In genomic region chr3:31247850-31248618, GRCh38 we compare ENCODE assay signal across 9 cellular contexts.
DNase-seq lines count a peak whose midpoint lies in the region; ATAC-seq and TF ChIP-seq lines count a peak whose summit lies in the region.
"Had no signal": no experiment of that assay in that cellular context is flagged by ENCODE, and none has a peak within 500 bp of the region (broad histone marks: within the 10 kb centered on the region; RNA-seq: fewer than 3 reads in every experiment).

No MANE protein-coding gene starts in this region.

- H3K36me3 ChIP-seq in left lung, result no peaks in the 10 kb centered on the region
- H3K36me3 ChIP-seq: SJSA1 had no signal

- no peak overlapping the region for H3K4me3 ChIP-seq in left lung
- H3K4me3 ChIP-seq: SJSA1 had no signal

- H3K27me3 ChIP-seq in left lung, result no peaks in the 10 kb centered on the region
- H3K27me3 ChIP-seq: SJSA1 had no signal

- intact Hi-C loops in left lung (cut with DNase I), result no loop called here

- no peak overlapping the region for H3K27ac ChIP-seq in left lung
- H3K27ac ChIP-seq: SJSA1 had no signal

- no peaks in the 10 kb centered on the region for H3K9me3 ChIP-seq in left lung
- H3K9me3 ChIP-seq: SJSA1 had no signal

- TF ChIP-seq CTCF in left lung (IDR thresholded peaks at IDR 0.05) (no peak), GM13977 (IDR thresholded peaks at IDR 0.05; ENCODE audit: extremely low read depth, insufficient read depth, missing control alignments) (no peak)

- in situ Hi-C loops in GM13977 (cut with MboI; ENCODE audit: low pct_unique_long_range_greater_than_20kb, low sequenced_read_pairs, unreplicated experiment), result no loop called here

- H3K4me1 ChIP-seq in left lung, result no peaks in the 10 kb centered on the region
- H3K4me1 ChIP-seq: SJSA1 had no signal

- ATAC-seq in GM18873 (IDR thresholded peaks at IDR 0.05; ENCODE audit: low FRiP score, unreplicated experiment) (peak; percentile 68), HG02610 (IDR thresholded peaks at IDR 0.05; ENCODE audit: unreplicated experiment) (peak; percentile 55), left lung (peak; percentile 79)

- DNase-seq in NCI-H2081 (lab: John Stamatoyannopoulos, UW), result peak; percentile 29 to 85
- no peak for DNase-seq in left lung
- no peak for DNase-seq in hypothalamus (lab: John Stamatoyannopoulos, UW)
- DNase-seq in GM13977 (ENCODE audit: low spot score), result no peak
- DNase-seq in pons (ENCODE audit: low spot score), result no peak
- DNase-seq in amniotic stem cell (lab: John Stamatoyannopoulos, UW), result no peak

Comparison
In these comparisons a context has a peak if more than half of its experiments do, and no peak if none do; other contexts are left out.
1. DNase-seq: peak in NCI-H2081 (2 of 2); none in left lung (0 of 2), hypothalamus (0 of 51), GM13977 (single experiment), pons (single experiment) and amniotic stem cell (single experiment).
2. Peak in every context shown above with its lines, with median percentiles within 50 percentile points of each other: ATAC-seq.